ENCODE assay signal across 1 cellular context in genomic region chr2:197504512-197504911, GRCh38.
A peak's percentile ranks its signal among the peaks of the same experiment; 100 is the strongest.
TF ChIP-seq lines count a peak whose summit lies in the region.

No MANE protein-coding gene starts in this region.

TF ChIP-seq in HepG2, 621 proteins besides CTCF, POLR2A, EP300 and RAD21 (continued from another document):
- no peak for TF ChIP-seq ZSCAN5A (CRISPR knock-in tag; IDR thresholded peaks at IDR 0.05; ENCODE audit: borderline replicate concordance)
- peak; percentile 53; the same call in 1 of the 2 replicates for TF ChIP-seq POLR2AphosphoS5 (IDR thresholded peaks at IDR 0.05; ENCODE audit: low read depth, low read length)
- no peak for TF ChIP-seq NFE2 (CRISPR knock-in tag; IDR thresholded peaks at IDR 0.05)
- no peak for TF ChIP-seq TAF15 (IDR thresholded peaks at IDR 0.05; ENCODE audit: low read depth, low read length, poor library complexity, severe bottlenecking)
- no peak for TF ChIP-seq FOSL1 (CRISPR knock-in tag; IDR thresholded peaks at IDR 0.05; ENCODE audit: borderline replicate concordance)
- 0 out of 2 replicates have a peak, but pooled peaks have one; percentile 37 for TF ChIP-seq ZNF318 (CRISPR knock-in tag; IDR thresholded peaks at IDR 0.05)
- peak; percentile 93 for TF ChIP-seq PAF1 (CRISPR knock-in tag; IDR thresholded peaks at IDR 0.05)
- no peak for TF ChIP-seq ZNF501 (CRISPR knock-in tag; IDR thresholded peaks at IDR 0.05)
- no peak for TF ChIP-seq ZNF749 (CRISPR knock-in tag; IDR thresholded peaks at IDR 0.05; ENCODE audit: borderline replicate concordance)
- TF ChIP-seq, protein P1, sequence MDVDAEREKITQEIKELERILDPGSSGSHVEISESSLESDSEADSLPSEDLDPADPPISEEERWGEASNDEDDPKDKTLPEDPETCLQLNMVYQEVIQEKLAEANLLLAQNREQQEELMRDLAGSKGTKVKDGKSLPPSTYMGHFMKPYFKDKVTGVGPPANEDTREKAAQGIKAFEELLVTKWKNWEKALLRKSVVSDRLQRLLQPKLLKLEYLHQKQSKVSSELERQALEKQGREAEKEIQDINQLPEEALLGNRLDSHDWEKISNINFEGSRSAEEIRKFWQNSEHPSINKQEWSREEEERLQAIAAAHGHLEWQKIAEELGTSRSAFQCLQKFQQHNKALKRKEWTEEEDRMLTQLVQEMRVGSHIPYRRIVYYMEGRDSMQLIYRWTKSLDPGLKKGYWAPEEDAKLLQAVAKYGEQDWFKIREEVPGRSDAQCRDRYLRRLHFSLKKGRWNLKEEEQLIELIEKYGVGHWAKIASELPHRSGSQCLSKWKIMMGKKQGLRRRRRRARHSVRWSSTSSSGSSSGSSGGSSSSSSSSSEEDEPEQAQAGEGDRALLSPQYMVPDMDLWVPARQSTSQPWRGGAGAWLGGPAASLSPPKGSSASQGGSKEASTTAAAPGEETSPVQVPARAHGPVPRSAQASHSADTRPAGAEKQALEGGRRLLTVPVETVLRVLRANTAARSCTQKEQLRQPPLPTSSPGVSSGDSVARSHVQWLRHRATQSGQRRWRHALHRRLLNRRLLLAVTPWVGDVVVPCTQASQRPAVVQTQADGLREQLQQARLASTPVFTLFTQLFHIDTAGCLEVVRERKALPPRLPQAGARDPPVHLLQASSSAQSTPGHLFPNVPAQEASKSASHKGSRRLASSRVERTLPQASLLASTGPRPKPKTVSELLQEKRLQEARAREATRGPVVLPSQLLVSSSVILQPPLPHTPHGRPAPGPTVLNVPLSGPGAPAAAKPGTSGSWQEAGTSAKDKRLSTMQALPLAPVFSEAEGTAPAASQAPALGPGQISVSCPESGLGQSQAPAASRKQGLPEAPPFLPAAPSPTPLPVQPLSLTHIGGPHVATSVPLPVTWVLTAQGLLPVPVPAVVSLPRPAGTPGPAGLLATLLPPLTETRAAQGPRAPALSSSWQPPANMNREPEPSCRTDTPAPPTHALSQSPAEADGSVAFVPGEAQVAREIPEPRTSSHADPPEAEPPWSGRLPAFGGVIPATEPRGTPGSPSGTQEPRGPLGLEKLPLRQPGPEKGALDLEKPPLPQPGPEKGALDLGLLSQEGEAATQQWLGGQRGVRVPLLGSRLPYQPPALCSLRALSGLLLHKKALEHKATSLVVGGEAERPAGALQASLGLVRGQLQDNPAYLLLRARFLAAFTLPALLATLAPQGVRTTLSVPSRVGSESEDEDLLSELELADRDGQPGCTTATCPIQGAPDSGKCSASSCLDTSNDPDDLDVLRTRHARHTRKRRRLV (CRISPR knock-in tag; IDR thresholded peaks at IDR 0.05): no peak
- peak; percentile 96 for TF ChIP-seq RBM22 (optimal IDR thresholded peaks at IDR 0.05; ENCODE audit: low read length)
- TF ChIP-seq GATAD1 (CRISPR knock-in tag; IDR thresholded peaks at IDR 0.05): peak; percentile 23; the same call in 1 of the 2 replicates
- TF ChIP-seq ZNF552 (CRISPR knock-in tag; IDR thresholded peaks at IDR 0.05; ENCODE audit: borderline replicate concordance): no peak
- no peak for TF ChIP-seq ZFP41 (CRISPR knock-in tag; IDR thresholded peaks at IDR 0.05; ENCODE audit: borderline replicate concordance)
- TF ChIP-seq U2AF1 (optimal IDR thresholded peaks at IDR 0.05; ENCODE audit: low read depth, low read length): no peak
- 0 out of 2 replicates have a peak, but pooled peaks have one; percentile 1 for TF ChIP-seq GFI1 (CRISPR knock-in tag; IDR thresholded peaks at IDR 0.05; ENCODE audit: borderline replicate concordance)
- peak; percentile 79 for TF ChIP-seq POLR2G (IDR thresholded peaks at IDR 0.05; ENCODE audit: low read depth, low read length)
- no peak for TF ChIP-seq ZIK1 (CRISPR knock-in tag; IDR thresholded peaks at IDR 0.05; ENCODE audit: borderline replicate concordance, low read depth)
- no peak for TF ChIP-seq RCOR2 (CRISPR knock-in tag; IDR thresholded peaks at IDR 0.05)
- TF ChIP-seq KDM2A (CRISPR knock-in tag; IDR thresholded peaks at IDR 0.05; ENCODE audit: borderline replicate concordance, low read depth): peak; percentile 24; the same call in 1 of the 2 replicates
- no peak for TF ChIP-seq NCOA5 (CRISPR knock-in tag; IDR thresholded peaks at IDR 0.05)
- no peak for TF ChIP-seq ONECUT2 (CRISPR knock-in tag; IDR thresholded peaks at IDR 0.05)
- TF ChIP-seq GATA4 (IDR thresholded peaks at IDR 0.05; ENCODE audit: borderline replicate concordance, low read depth): no peak
- TF ChIP-seq, protein P2, sequence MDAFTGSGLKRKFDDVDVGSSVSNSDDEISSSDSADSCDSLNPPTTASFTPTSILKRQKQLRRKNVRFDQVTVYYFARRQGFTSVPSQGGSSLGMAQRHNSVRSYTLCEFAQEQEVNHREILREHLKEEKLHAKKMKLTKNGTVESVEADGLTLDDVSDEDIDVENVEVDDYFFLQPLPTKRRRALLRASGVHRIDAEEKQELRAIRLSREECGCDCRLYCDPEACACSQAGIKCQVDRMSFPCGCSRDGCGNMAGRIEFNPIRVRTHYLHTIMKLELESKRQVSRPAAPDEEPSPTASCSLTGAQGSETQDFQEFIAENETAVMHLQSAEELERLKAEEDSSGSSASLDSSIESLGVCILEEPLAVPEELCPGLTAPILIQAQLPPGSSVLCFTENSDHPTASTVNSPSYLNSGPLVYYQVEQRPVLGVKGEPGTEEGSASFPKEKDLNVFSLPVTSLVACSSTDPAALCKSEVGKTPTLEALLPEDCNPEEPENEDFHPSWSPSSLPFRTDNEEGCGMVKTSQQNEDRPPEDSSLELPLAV (CRISPR knock-in tag; conservative IDR thresholded peaks at IDR 0.05; ENCODE audit: low read depth): no peak
TF ChIP-seq in HepG2: peak in this region for 14.
